1 cellular context compared by ENCODE assay signal in the genomic region with DNA sequence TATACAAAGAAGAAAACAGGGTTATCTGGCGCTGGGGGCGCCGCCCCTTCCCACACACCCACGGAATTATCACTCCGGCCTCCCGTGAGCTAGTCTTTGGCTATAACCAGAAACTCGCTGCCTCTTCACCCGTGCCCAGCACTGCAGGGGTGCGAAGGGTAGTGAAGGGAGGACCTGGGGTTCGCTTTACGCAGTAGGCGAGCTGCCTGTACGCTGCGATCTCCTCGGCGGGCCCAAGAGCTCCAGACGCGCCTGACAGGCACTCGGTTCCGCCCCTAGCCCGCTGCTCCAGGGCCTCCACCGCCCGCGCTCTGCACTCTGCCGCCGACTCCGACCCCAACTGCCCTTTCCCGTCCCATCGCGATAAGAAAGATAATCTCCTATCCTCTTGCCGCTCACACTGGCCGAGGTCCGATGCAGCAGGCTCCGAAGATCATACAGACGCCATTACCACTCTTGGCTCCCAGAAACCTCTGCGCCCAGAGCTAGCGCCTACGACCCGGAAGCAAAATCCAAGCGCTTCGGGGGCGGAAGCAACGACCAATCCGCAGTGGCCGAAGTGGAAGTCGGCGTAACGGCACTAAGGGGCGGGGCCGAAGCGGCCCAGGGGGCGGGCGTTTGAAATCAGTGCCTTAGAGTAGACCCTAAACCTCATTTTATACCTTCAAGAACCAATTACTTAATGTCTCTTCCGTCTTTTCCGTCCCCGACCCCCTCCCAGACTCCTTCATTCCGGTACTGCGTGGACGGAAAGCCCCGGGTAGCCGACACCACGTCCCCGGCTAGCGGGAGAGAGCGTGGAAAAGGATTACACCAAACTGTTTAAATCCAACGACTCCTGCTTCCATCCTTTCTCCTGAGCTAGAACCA.
TF ChIP-seq lines count a peak whose summit lies in the region.

A gene (minus strand): TSS at position 458 of the 870 bp plus-strand sequence. CDS start 1,371 bp downstream, outside the sequence.
A gene (plus strand): TSS at position 611 of the 870 bp plus-strand sequence. CDS start 23,664 bp downstream, outside the sequence.

TF ChIP-seq in HepG2, 621 proteins besides CTCF, POLR2A, EP300 and RAD21 (continued from another document and continues in another):
- no peak for TF ChIP-seq ZNF557 (CRISPR knock-in tag; IDR thresholded peaks at IDR 0.05)
- TF ChIP-seq, protein P1, sequence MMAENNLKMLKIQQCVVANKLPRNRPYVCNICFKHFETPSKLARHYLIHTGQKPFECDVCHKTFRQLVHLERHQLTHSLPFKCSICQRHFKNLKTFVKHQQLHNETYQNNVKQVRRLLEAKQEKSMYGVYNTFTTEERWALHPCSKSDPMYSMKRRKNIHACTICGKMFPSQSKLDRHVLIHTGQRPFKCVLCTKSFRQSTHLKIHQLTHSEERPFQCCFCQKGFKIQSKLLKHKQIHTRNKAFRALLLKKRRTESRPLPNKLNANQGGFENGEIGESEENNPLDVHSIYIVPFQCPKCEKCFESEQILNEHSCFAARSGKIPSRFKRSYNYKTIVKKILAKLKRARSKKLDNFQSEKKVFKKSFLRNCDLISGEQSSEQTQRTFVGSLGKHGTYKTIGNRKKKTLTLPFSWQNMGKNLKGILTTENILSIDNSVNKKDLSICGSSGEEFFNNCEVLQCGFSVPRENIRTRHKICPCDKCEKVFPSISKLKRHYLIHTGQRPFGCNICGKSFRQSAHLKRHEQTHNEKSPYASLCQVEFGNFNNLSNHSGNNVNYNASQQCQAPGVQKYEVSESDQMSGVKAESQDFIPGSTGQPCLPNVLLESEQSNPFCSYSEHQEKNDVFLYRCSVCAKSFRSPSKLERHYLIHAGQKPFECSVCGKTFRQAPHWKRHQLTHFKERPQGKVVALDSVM (CRISPR knock-in tag; IDR thresholded peaks at IDR 0.05), result no peak
- no peak for TF ChIP-seq ZNF749 (CRISPR knock-in tag; IDR thresholded peaks at IDR 0.05; ENCODE audit: borderline replicate concordance)
- no peak for TF ChIP-seq ZNF652 (CRISPR knock-in tag; IDR thresholded peaks at IDR 0.05; ENCODE audit: borderline replicate concordance, low read depth)
- no peak for TF ChIP-seq ATF7 (IDR thresholded peaks at IDR 0.05)
- no peak for TF ChIP-seq ATF7 (CRISPR knock-in tag; IDR thresholded peaks at IDR 0.05)
- no peak for TF ChIP-seq PTBP1 (IDR thresholded peaks at IDR 0.05; ENCODE audit: low read depth, low read length, poor library complexity, severe bottlenecking)
- peak; percentile 82 for TF ChIP-seq HNRNPLL (IDR thresholded peaks at IDR 0.05; ENCODE audit: low read depth, low read length, poor library complexity, severe bottlenecking)
- TF ChIP-seq ZNF558 (CRISPR knock-in tag; IDR thresholded peaks at IDR 0.05; ENCODE audit: borderline replicate concordance), result peak; percentile 67; the same call in 1 of the 2 replicates
- no peak for TF ChIP-seq CAMTA2 (CRISPR knock-in tag; IDR thresholded peaks at IDR 0.05; ENCODE audit: borderline replicate concordance)
- TF ChIP-seq, protein P2, sequence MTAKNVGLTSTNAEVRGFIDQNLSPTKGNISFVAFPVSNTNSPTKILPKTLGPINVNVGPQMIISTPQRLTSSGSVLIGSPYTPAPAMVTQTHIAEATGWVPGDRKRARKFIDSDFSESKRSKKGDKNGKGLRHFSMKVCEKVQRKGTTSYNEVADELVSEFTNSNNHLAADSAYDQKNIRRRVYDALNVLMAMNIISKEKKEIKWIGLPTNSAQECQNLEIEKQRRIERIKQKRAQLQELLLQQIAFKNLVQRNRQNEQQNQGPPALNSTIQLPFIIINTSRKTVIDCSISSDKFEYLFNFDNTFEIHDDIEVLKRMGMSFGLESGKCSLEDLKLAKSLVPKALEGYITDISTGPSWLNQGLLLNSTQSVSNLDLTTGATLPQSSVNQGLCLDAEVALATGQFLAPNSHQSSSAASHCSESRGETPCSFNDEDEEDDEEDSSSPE (CRISPR knock-in tag; IDR thresholded peaks at IDR 0.05), result peak; percentile 92
- no peak for TF ChIP-seq JUN (CRISPR knock-in tag; IDR thresholded peaks at IDR 0.05)
- TF ChIP-seq SRSF9 (IDR thresholded peaks at IDR 0.05; ENCODE audit: borderline replicate concordance, insufficient read depth, low read depth, low read length, poor library complexity, severe bottlenecking), result no peak
- TF ChIP-seq SYNCRIP (IDR thresholded peaks at IDR 0.05; ENCODE audit: insufficient read depth, low read depth, low read length), result no peak
- TF ChIP-seq, protein P3, sequence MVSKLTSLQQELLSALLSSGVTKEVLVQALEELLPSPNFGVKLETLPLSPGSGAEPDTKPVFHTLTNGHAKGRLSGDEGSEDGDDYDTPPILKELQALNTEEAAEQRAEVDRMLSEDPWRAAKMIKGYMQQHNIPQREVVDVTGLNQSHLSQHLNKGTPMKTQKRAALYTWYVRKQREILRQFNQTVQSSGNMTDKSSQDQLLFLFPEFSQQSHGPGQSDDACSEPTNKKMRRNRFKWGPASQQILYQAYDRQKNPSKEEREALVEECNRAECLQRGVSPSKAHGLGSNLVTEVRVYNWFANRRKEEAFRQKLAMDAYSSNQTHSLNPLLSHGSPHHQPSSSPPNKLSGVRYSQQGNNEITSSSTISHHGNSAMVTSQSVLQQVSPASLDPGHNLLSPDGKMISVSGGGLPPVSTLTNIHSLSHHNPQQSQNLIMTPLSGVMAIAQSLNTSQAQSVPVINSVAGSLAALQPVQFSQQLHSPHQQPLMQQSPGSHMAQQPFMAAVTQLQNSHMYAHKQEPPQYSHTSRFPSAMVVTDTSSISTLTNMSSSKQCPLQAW (CRISPR knock-in tag; IDR thresholded peaks at IDR 0.05), result no peak; the same call in 1 of the 2 replicates
- no peak for TF ChIP-seq JARID2 (CRISPR knock-in tag; IDR thresholded peaks at IDR 0.05; ENCODE audit: insufficient replicate concordance)
- 0 out of 2 replicates have a peak, but pooled peaks have one; percentile 22 for TF ChIP-seq ONECUT2 (CRISPR knock-in tag; IDR thresholded peaks at IDR 0.05)
- TF ChIP-seq SMAD3 (CRISPR knock-in tag; IDR thresholded peaks at IDR 0.05), result peak; percentile 48; the same call in 1 of the 2 replicates
- TF ChIP-seq SNRNP70 (IDR thresholded peaks at IDR 0.05; ENCODE audit: low read depth, low read length), result no peak
- no peak for TF ChIP-seq ZFP37 (CRISPR knock-in tag; IDR thresholded peaks at IDR 0.05; ENCODE audit: borderline replicate concordance)
- TF ChIP-seq SMYD3 (CRISPR knock-in tag; IDR thresholded peaks at IDR 0.05), result no peak
- TF ChIP-seq RFX1 (IDR thresholded peaks at IDR 0.05), result no peak
- no peak for TF ChIP-seq ZNF234 (CRISPR knock-in tag; conservative IDR thresholded peaks at IDR 0.05)
- no peak for TF ChIP-seq SRF (IDR thresholded peaks at IDR 0.05; ENCODE audit: low read depth, low read length)
- no peak for TF ChIP-seq KDM1A (CRISPR knock-in tag; IDR thresholded peaks at IDR 0.05)
- TF ChIP-seq STAG1 (CRISPR knock-in tag; IDR thresholded peaks at IDR 0.05), result no peak
- no peak for TF ChIP-seq ZNF367 (CRISPR knock-in tag; IDR thresholded peaks at IDR 0.05; ENCODE audit: borderline replicate concordance)
- no peak for TF ChIP-seq RARG (CRISPR knock-in tag; IDR thresholded peaks at IDR 0.05; ENCODE audit: low read depth)
- no peak for TF ChIP-seq HOXA7 (CRISPR knock-in tag; IDR thresholded peaks at IDR 0.05)
- TF ChIP-seq, protein P4, sequence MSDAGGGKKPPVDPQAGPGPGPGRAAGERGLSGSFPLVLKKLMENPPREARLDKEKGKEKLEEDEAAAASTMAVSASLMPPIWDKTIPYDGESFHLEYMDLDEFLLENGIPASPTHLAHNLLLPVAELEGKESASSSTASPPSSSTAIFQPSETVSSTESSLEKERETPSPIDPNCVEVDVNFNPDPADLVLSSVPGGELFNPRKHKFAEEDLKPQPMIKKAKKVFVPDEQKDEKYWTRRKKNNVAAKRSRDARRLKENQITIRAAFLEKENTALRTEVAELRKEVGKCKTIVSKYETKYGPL (CRISPR knock-in tag; IDR thresholded peaks at IDR 0.05), result no peak
- TF ChIP-seq, protein P5, sequence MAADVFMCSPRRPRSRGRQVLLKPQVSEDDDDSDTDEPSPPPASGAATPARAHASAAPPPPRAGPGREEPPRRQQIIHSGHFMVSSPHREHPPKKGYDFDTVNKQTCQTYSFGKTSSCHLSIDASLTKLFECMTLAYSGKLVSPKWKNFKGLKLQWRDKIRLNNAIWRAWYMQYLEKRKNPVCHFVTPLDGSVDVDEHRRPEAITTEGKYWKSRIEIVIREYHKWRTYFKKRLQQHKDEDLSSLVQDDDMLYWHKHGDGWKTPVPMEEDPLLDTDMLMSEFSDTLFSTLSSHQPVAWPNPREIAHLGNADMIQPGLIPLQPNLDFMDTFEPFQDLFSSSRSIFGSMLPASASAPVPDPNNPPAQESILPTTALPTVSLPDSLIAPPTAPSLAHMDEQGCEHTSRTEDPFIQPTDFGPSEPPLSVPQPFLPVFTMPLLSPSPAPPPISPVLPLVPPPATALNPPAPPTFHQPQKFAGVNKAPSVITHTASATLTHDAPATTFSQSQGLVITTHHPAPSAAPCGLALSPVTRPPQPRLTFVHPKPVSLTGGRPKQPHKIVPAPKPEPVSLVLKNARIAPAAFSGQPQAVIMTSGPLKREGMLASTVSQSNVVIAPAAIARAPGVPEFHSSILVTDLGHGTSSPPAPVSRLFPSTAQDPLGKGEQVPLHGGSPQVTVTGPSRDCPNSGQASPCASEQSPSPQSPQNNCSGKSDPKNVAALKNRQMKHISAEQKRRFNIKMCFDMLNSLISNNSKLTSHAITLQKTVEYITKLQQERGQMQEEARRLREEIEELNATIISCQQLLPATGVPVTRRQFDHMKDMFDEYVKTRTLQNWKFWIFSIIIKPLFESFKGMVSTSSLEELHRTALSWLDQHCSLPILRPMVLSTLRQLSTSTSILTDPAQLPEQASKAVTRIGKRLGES (CRISPR knock-in tag; IDR thresholded peaks at IDR 0.05; ENCODE audit: borderline replicate concordance), result no peak
- TF ChIP-seq ZKSCAN5 (CRISPR knock-in tag; IDR thresholded peaks at IDR 0.05), result no peak
- TF ChIP-seq CENPT (CRISPR knock-in tag; IDR thresholded peaks at IDR 0.05; ENCODE audit: low read depth), result no peak
- TF ChIP-seq KDM5A (IDR thresholded peaks at IDR 0.05; ENCODE audit: borderline replicate concordance, low read length), result peak; percentile 80
- TF ChIP-seq TBL1XR1 (IDR thresholded peaks at IDR 0.05; ENCODE audit: borderline replicate concordance, low read length, partially characterized antibody), result no peak
- no peak for TF ChIP-seq ZNF225 (CRISPR knock-in tag; IDR thresholded peaks at IDR 0.05)
- no peak for TF ChIP-seq NBN (conservative IDR thresholded peaks at IDR 0.05)
- TF ChIP-seq ZNF766 (CRISPR knock-in tag; IDR thresholded peaks at IDR 0.05; ENCODE audit: borderline replicate concordance), result no peak
- no peak for TF ChIP-seq ZNF562 (CRISPR knock-in tag; IDR thresholded peaks at IDR 0.05; ENCODE audit: borderline replicate concordance)
- no peak for TF ChIP-seq ZEB1 (IDR thresholded peaks at IDR 0.05; ENCODE audit: insufficient replicate concordance, low read depth)
- TF ChIP-seq, protein P6, sequence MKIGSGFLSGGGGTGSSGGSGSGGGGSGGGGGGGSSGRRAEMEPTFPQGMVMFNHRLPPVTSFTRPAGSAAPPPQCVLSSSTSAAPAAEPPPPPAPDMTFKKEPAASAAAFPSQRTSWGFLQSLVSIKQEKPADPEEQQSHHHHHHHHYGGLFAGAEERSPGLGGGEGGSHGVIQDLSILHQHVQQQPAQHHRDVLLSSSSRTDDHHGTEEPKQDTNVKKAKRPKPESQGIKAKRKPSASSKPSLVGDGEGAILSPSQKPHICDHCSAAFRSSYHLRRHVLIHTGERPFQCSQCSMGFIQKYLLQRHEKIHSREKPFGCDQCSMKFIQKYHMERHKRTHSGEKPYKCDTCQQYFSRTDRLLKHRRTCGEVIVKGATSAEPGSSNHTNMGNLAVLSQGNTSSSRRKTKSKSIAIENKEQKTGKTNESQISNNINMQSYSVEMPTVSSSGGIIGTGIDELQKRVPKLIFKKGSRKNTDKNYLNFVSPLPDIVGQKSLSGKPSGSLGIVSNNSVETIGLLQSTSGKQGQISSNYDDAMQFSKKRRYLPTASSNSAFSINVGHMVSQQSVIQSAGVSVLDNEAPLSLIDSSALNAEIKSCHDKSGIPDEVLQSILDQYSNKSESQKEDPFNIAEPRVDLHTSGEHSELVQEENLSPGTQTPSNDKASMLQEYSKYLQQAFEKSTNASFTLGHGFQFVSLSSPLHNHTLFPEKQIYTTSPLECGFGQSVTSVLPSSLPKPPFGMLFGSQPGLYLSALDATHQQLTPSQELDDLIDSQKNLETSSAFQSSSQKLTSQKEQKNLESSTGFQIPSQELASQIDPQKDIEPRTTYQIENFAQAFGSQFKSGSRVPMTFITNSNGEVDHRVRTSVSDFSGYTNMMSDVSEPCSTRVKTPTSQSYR (CRISPR knock-in tag; IDR thresholded peaks at IDR 0.05; ENCODE audit: borderline replicate concordance), result no peak
- no peak for TF ChIP-seq ZNF329 (CRISPR knock-in tag; IDR thresholded peaks at IDR 0.05; ENCODE audit: low read depth)
- TF ChIP-seq ETV5 (CRISPR knock-in tag; IDR thresholded peaks at IDR 0.05; ENCODE audit: borderline replicate concordance), result no peak
- TF ChIP-seq ZSCAN31 (CRISPR knock-in tag; IDR thresholded peaks at IDR 0.05; ENCODE audit: low read depth), result 0 out of 2 replicates have a peak, but pooled peaks have one; percentile 66
- peak; percentile 74 for TF ChIP-seq SRSF1 (optimal IDR thresholded peaks at IDR 0.05; ENCODE audit: low read depth, low read length)
- TF ChIP-seq MBD4 (IDR thresholded peaks at IDR 0.05; ENCODE audit: borderline replicate concordance, low read length), result no peak
- no peak for TF ChIP-seq JUND (CRISPR knock-in tag; IDR thresholded peaks at IDR 0.05)
- TF ChIP-seq PHF5A (CRISPR knock-in tag; IDR thresholded peaks at IDR 0.05; ENCODE audit: low read depth, unreplicated experiment), result no peak
- no peak for TF ChIP-seq ATM (IDR thresholded peaks at IDR 0.05; ENCODE audit: borderline replicate concordance)
- no peak for TF ChIP-seq SP1 (IDR thresholded peaks at IDR 0.05)
- TF ChIP-seq SP1 (CRISPR knock-in tag; IDR thresholded peaks at IDR 0.05), result peak; percentile 79
- TF ChIP-seq SETDB1 (CRISPR knock-in tag; IDR thresholded peaks at IDR 0.05; ENCODE audit: borderline replicate concordance), result no peak
